17 cellular contexts compared by ENCODE assay signal in the genomic region with DNA sequence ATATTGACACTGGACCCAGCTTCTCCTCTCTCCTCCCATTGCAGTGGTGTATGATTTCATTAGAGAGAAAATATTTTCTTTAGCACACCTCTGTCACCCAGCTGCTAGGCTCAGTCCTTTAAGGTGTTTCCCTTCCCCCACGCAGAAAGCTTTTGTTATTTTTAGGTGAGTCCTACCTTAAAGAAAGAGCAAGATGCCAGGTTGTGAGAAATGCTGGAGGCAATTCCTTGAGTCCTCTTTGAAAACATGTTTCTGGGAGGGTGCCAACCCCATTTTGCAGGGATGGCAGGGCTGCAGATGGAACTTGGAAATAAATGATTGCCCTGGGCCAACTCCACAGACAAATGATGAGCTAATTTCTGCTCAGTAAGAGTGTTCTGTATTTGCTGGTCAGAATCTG.
"Had no signal": no experiment of that assay in that cellular context is flagged by ENCODE, and none has a peak within 500 bp of the region (broad histone marks: within the 10 kb centered on the region; RNA-seq: fewer than 3 reads in every experiment).

No MANE protein-coding gene starts in this region.

- H3K36me3 Mint-ChIP-seq: activated CD4-positive, alpha-beta memory T cell treated with anti-CD3 and anti-CD28 coated beads for 36 hours; activated naive CD4-positive, alpha-beta T cell treated with anti-CD3 and anti-CD28 coated beads, Interleukin-2, amount 50 U/mL, for 72 hours; natural killer cell treated with Interleukin-12 subunit alpha and Interleukin-12 subunit beta and Interleukin-15 and Interleukin-18, amount 100 ng/mL, for 72 hours; type B pancreatic cell had no signal

- DNase-seq: activated CD4-positive, alpha-beta memory T cell treated with anti-CD3 and anti-CD28 coated beads for 36 hours; activated effector memory CD4-positive, alpha-beta T cell treated with anti-CD3 and anti-CD28 coated beads, Interleukin-2, amount 50 U/mL, for 16 hours; activated T-cell treated with anti-CD3 and anti-CD28 coated beads, Interleukin-2, amount 50 U/mL, for 4 hours; amniotic stem cell; body of pancreas; esophagus squamous epithelium; foreskin fibroblast; left ventricle myocardium inferior; mesenchymal stem cell; psoas muscle; sigmoid colon; stimulated activated naive CD4-positive, alpha-beta T cell treated with Interleukin-2 at 50 U/mL for 16 hours; T1000 had no signal

- H3K4me1 ChIP-seq: body of pancreas, left ventricle myocardium inferior, psoas muscle, sigmoid colon had no signal

- H3K9me3 ChIP-seq: body of pancreas, esophagus squamous epithelium, left ventricle myocardium inferior, psoas muscle, sigmoid colon had no signal

- H3K36me3 ChIP-seq: esophagus squamous epithelium, left ventricle myocardium inferior, sigmoid colon had no signal

- ATAC-seq: activated naive CD4-positive, alpha-beta T cell treated with anti-CD3 and anti-CD28 coated beads, Interleukin-2, amount 50 U/mL, for 72 hours; activated T-cell treated with anti-CD3 and anti-CD28 coated beads, Interleukin-2, amount 50 U/mL, for 4 hours; body of pancreas; natural killer cell treated with Interleukin-12 subunit alpha and Interleukin-12 subunit beta and Interleukin-15 and Interleukin-18, amount 100 ng/mL, for 72 hours; psoas muscle had no signal

- H3K27me3 ChIP-seq: body of pancreas, esophagus squamous epithelium, sigmoid colon had no signal

- H3K4me3 Mint-ChIP-seq: activated CD4-positive, alpha-beta memory T cell treated with anti-CD3 and anti-CD28 coated beads for 36 hours; activated T-cell treated with anti-CD3 and anti-CD28 coated beads, Interleukin-2, amount 50 U/mL, for 4 hours; natural killer cell treated with Interleukin-12 subunit alpha and Interleukin-12 subunit beta and Interleukin-15 and Interleukin-18, amount 100 ng/mL, for 72 hours; type B pancreatic cell had no signal

- H3K27ac Mint-ChIP-seq: activated CD4-positive, alpha-beta memory T cell treated with anti-CD3 and anti-CD28 coated beads for 36 hours; activated naive CD4-positive, alpha-beta T cell treated with anti-CD3 and anti-CD28 coated beads, Interleukin-2, amount 50 U/mL, for 72 hours; natural killer cell treated with Interleukin-12 subunit alpha and Interleukin-12 subunit beta and Interleukin-15 and Interleukin-18, amount 100 ng/mL, for 72 hours; type B pancreatic cell had no signal

- H3K9me3 Mint-ChIP-seq: activated CD4-positive, alpha-beta memory T cell treated with anti-CD3 and anti-CD28 coated beads for 36 hours; activated naive CD4-positive, alpha-beta T cell treated with anti-CD3 and anti-CD28 coated beads, Interleukin-2, amount 50 U/mL, for 72 hours; activated T-cell treated with anti-CD3 and anti-CD28 coated beads, Interleukin-2, amount 50 U/mL, for 4 hours; natural killer cell treated with Interleukin-12 subunit alpha and Interleukin-12 subunit beta and Interleukin-15 and Interleukin-18, amount 100 ng/mL, for 72 hours; type B pancreatic cell had no signal

- H3K4me3 ChIP-seq: body of pancreas, esophagus squamous epithelium, left ventricle myocardium inferior, psoas muscle, sigmoid colon had no signal

- H3K27ac ChIP-seq: body of pancreas, esophagus squamous epithelium, left ventricle myocardium inferior, psoas muscle, sigmoid colon had no signal

- FAIRE-seq: islet of Langerhans had no signal
